ENCODE assay signal across 8 cellular contexts in the genomic region with DNA sequence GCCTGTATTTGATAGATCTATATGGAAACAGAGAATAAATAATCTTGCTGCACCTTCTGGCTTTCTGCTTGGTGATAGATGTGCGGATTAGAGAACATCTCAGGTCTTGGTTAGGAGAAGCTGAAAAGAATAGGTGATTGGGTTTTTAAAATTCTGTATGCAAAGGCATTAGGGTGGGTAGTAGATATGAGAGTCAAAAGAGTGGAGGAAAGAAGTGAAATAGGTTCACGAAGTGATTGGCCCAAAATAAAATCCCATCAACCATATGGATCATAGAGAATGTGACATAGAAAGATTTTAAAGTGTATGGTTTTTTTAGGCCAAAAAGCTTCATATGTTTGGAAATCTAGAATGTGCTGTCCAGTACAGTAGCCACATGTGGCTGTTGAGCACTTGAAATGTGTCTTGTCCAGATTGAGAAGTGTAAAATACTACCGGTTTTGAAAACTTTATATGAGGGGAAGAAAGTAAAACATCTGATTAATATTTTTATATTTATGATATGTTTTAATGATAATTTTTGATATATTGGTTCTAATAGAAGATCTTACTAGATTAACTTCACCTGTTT. TPM values are rescaled to one million over a fixed set of nuclear protein-coding genes. Genes with fewer than 3 reads are reported as not detected.
DNase-seq lines count a peak whose midpoint lies in the region; ATAC-seq and TF ChIP-seq lines count a peak whose summit lies in the region.

No MANE protein-coding gene starts in this region.

- H3K79me2 ChIP-seq in PC-9 (ENCODE audit: low read depth) = peaks cover 72% of the 10 kb centered on the region

- H3K36me3 ChIP-seq in PC-9 (ENCODE audit: low read depth) (no peaks in the 10 kb centered on the region), esophagus muscularis mucosa (no peaks in the 10 kb centered on the region), gastrocnemius medialis (no peaks in the 10 kb centered on the region)

- H3K4me1 ChIP-seq in PC-9 (replicated peaks; ENCODE audit: insufficient read depth) (peaks cover 46% of the 10 kb centered on the region), esophagus muscularis mucosa (peaks cover 51 to 68% (median 56%) of the 10 kb centered on the region in 4 donors), gastrocnemius medialis (peaks cover 59% of the 10 kb centered on the region in 2 donors)

- ATAC-seq in gastrocnemius medialis (no peak), GM19328 (IDR thresholded peaks at IDR 0.05; ENCODE audit: unreplicated experiment) (no peak)

- no peak for TF ChIP-seq EP300 in esophagus muscularis mucosa (IDR thresholded peaks at IDR 0.05)

- 27% methylated on average over 3 of the region's 3 CpGs for WGBS in esophagus muscularis mucosa

- POLR2A ChIA-PET in PC-9 (lab: Charles Lee; ENCODE audit: unreplicated experiment) = no interaction called here

- H3K4me3 ChIP-seq in PC-9 (peak overlapping the region; percentile 85), esophagus muscularis mucosa (peak overlapping the region; percentile 68 to 90 (median 76)), gastrocnemius medialis (peak overlapping the region; percentile 77 to 87 (median 86))

- TF ChIP-seq POLR2A in esophagus muscularis mucosa (IDR thresholded peaks at IDR 0.05; ENCODE audit: low read depth) = no peak
- TF ChIP-seq POLR2A in gastrocnemius medialis (IDR thresholded peaks at IDR 0.05) = no peak

- H4K20me1 ChIP-seq in PC-9 (ENCODE audit: insufficient read depth) = peaks cover 3% of the 10 kb centered on the region; the same call in 1 of the 2 replicates

- no TSS peak for BruUV-seq in PC-9 (replicated peaks; lab: Mats Ljungman, UMichigan)

- CTCF ChIA-PET in PC-9 (lab: Charles Lee) = interaction anchor here (0.6 kb wide), 1 partner anchor 469 kb away, joined by 3 read pairs; no protein-coding TSS in a partner anchor

- TF ChIP-seq CTCF in PC-9 (conservative IDR thresholded peaks at IDR 0.05) (no peak), esophagus muscularis mucosa (IDR thresholded peaks at IDR 0.05) (no peak), gastrocnemius medialis (IDR thresholded peaks at IDR 0.05 in 4 of 5, conservative IDR thresholded peaks at IDR 0.05 in 1 of 5) (no peak)

- peak; percentile 33 for DNase-seq in EH (ENCODE audit: low read depth)
- DNase-seq in PC-9 = no peak
- DNase-seq in esophagus muscularis mucosa (ENCODE audit: extremely low spot score) = no peak
- no peak for DNase-seq in gastrocnemius medialis
- DNase-seq in H4 (ENCODE audit: low spot score) = no peak
- DNase-seq in stimulated activated CD4-positive, alpha-beta T cell treated with anti-CD3 and anti-CD28 coated beads, Interleukin-2, amount 100 ng/mL, for 24 hours = no peak
- DNase-seq in NCI-H146 treated with DMSO at 0.1 percent for 48 hours (lab: John Stamatoyannopoulos, UW; ENCODE audit: unreplicated experiment) = no peak

- H3K27me3 ChIP-seq in PC-9 (ENCODE audit: insufficient read depth, low read depth) = no peaks in the 10 kb centered on the region
- H3K27me3 ChIP-seq in esophagus muscularis mucosa = no peaks in the 10 kb centered on the region
- no peaks in the 10 kb centered on the region for H3K27me3 ChIP-seq in gastrocnemius medialis

- intact Hi-C loops in PC-9 (cut with micrococcal nuclease; ENCODE audit: unreplicated experiment) = loop anchor here (2.0 to 10.0 kb wide), 3 partner anchors 33 to 507 kb away; no protein-coding TSS in a partner anchor
- intact Hi-C loops in esophagus muscularis mucosa (cut with DNase I) = no loop called here
- intact Hi-C loops in gastrocnemius medialis (cut with DNase I; ENCODE audit: low total_unique reads) = loop anchor here (2.0 kb wide), 2 partner anchors 27 to 131 kb away; no protein-coding TSS in a partner anchor

- peak overlapping the region; percentile 90 for H3K4me2 ChIP-seq in PC-9

- H2AFZ ChIP-seq in PC-9 = no peak overlapping the region

- in situ Hi-C loops in gastrocnemius medialis (cut with MboI; ENCODE audit: low sequenced_read_pairs in 4 of 4) = loop anchor here in 1 of 4 donors (25.0 kb wide), 1 partner anchor 166 kb away; no protein-coding TSS in a partner anchor

- H3K9me3 ChIP-seq in PC-9 (ENCODE audit: insufficient read depth, low read depth) (no peaks in the 10 kb centered on the region), esophagus muscularis mucosa (no peaks in the 10 kb centered on the region), gastrocnemius medialis (no peaks in the 10 kb centered on the region)

- H3K27ac ChIP-seq in PC-9 (peak overlapping the region; percentile 88), esophagus muscularis mucosa (replicated peaks in 1 of 4) (peak overlapping the region; percentile 96 to 99 (median 98)), gastrocnemius medialis (peak overlapping the region; percentile 96 to 99 (median 97))

- H3F3A ChIP-seq in PC-9 (ENCODE audit: insufficient read depth, low read depth) = peaks cover 15% of the 10 kb centered on the region

- no peaks in the 10 kb centered on the region for H3K9me2 ChIP-seq in PC-9 (ENCODE audit: insufficient read depth)

RNA-seq across cellular contexts. Expression of a gene that starts 2.8 kb away (rescaled TPM):
- total RNA-seq in PC-9 (2021) (122 and 176 TPM in 2 replicates), esophagus muscularis mucosa (100 to 1,000 TPM; 635 to 868 (median 720) TPM), gastrocnemius medialis (100 to 1,000 TPM; 519 to 597 (median 557) TPM)
- total RNA-seq in H4 (2014; rRNA removed; shearing (Covaris generic)) = 87.0 and 153 TPM in 2 replicates
